Comparison of ENCODE assay signal across 8 cellular contexts in genomic region chr11:125091247-125091876, GRCh38. TPM values are rescaled to one million over a fixed set of nuclear protein-coding genes. Genes with fewer than 3 reads are reported as not detected.
DNase-seq lines count a peak whose midpoint lies in the region; ATAC-seq, FAIRE-seq and TF ChIP-seq lines count a peak whose summit lies in the region.

No MANE protein-coding gene starts in this region.

- peak; percentile 63 for ATAC-seq in HG03159 (IDR thresholded peaks at IDR 0.05; ENCODE audit: unreplicated experiment)
- ATAC-seq in GM18867 (IDR thresholded peaks at IDR 0.05; ENCODE audit: unreplicated experiment) = no peak
- no peak for ATAC-seq in HG03469 (IDR thresholded peaks at IDR 0.05; ENCODE audit: unreplicated experiment)

- DNase-seq in DMS114 treated with DMSO at 0.1 percent for 48 hours (lab: John Stamatoyannopoulos, UW; ENCODE audit: unreplicated experiment) = peak; percentile 32
- DNase-seq in OCI-M1 (lab: John Stamatoyannopoulos, UW) = peak; percentile 85
- DNase-seq in dermis blood vessel endothelial cell = peak; percentile 81
- peak; percentile 55 for DNase-seq in urothelium cell line (ENCODE audit: low spot score)

- no peaks in the 10 kb centered on the region for H3K9me3 ChIP-seq in liver (ENCODE audit: control insufficient read depth in 4 of 4, low read length in 3 of 4)

- peaks cover 0 to 2% (median 0%) of the 10 kb centered on the region in 4 donors for H3K4me1 ChIP-seq in liver (ENCODE audit: control insufficient read depth in 4 of 4, insufficient read depth in 4 of 4, low read length in 3 of 4)

- no peaks in the 10 kb centered on the region for H3K27me3 ChIP-seq in liver (ENCODE audit: control insufficient read depth in 4 of 4, insufficient read depth in 4 of 4, low read length in 3 of 4)

- H3K27ac ChIP-seq in liver (ENCODE audit: low read depth in 1 of 2, low read length in 2 of 2) = no peak overlapping the region

- FAIRE-seq in urothelium cell line (lab: Jason Lieb, UNC) = no peak

- peak; percentile 95 to 96 for TF ChIP-seq RAD21 in liver (IDR thresholded peaks at IDR 0.05)

- WGBS in liver = 61% methylated on average over 5 of the region's 5 CpGs

- H3K9ac ChIP-seq in liver (ENCODE audit: low read depth in 1 of 2, low read length in 2 of 2) = no peak overlapping the region

- H3K36me3 ChIP-seq in liver (ENCODE audit: control insufficient read depth in 4 of 4, insufficient read depth in 3 of 4, low read depth in 1 of 4, low read length in 3 of 4) = peaks cover 0 to 6% (median 3%) of the 10 kb centered on the region in 4 donors

- peak; percentile 68 for TF ChIP-seq CTCF in liver (IDR thresholded peaks at IDR 0.05; ENCODE audit: low read depth, low read length, missing input control)

- no peak overlapping the region for H3K4me3 ChIP-seq in liver (ENCODE audit: low read depth in 1 of 3, low read length in 3 of 3)

TF ChIP-seq in liver, 16 proteins besides CTCF, POLR2A, EP300 and RAD21:
- TF ChIP-seq NR2F2 (IDR thresholded peaks at IDR 0.05) = no peak
- TF ChIP-seq EGR1 (IDR thresholded peaks at IDR 0.05; ENCODE audit: low read depth in 2 of 2) = no peak
- no peak for TF ChIP-seq YY1 (IDR thresholded peaks at IDR 0.05)
- no peak for TF ChIP-seq FOXA1 (IDR thresholded peaks at IDR 0.05)
- no peak for TF ChIP-seq RXRA (IDR thresholded peaks at IDR 0.05)
- no peak for TF ChIP-seq HNF4G (IDR thresholded peaks at IDR 0.05)
- no peak for TF ChIP-seq GABPA (IDR thresholded peaks at IDR 0.05 in 1 of 2, conservative IDR thresholded peaks at IDR 0.05 in 1 of 2)
- no peak for TF ChIP-seq REST (IDR thresholded peaks at IDR 0.05)
- TF ChIP-seq ATF3 (IDR thresholded peaks at IDR 0.05) = no peak
- TF ChIP-seq ZBTB33 (IDR thresholded peaks at IDR 0.05) = no peak
- no peak for TF ChIP-seq FOXA2 (IDR thresholded peaks at IDR 0.05)
- TF ChIP-seq MAX (IDR thresholded peaks at IDR 0.05) = no peak
- TF ChIP-seq SP1 (IDR thresholded peaks at IDR 0.05) = no peak
- TF ChIP-seq TAF1 (conservative IDR thresholded peaks at IDR 0.05) = no peak
TF ChIP-seq in liver: peak in this region for 0.

RNA-seq across cellular contexts. Expression of gene TMEM218, which starts 20.1 kb away (rescaled TPM):
- 23.1 and 24.2 TPM in 2 replicates for total RNA-seq in dermis blood vessel endothelial cell
- 10 to 100 TPM; 11.1 to 13.4 TPM for total RNA-seq in liver
- 10 to 100 TPM; 14.7 to 16.4 TPM for polyA plus RNA-seq in liver

RNA-seq across cellular contexts. Expression of gene SLC37A2, which starts 28.3 kb away (rescaled TPM):
- total RNA-seq in dermis blood vessel endothelial cell (0.51 and 0.70 TPM in 2 replicates), liver (10 to 100 TPM in 1 of 2 donors, 1 to 10 TPM in 1; 6.7 to 12.3 TPM)
- 1 to 10 TPM in 1 of 2 donors, under 1 TPM in 1; 0.51 to 4.4 TPM for polyA plus RNA-seq in liver

Comparison
In these comparisons a context has a peak if more than half of its experiments do, and no peak if none do; other contexts are left out.
1. DNase-seq: peak in every context shown above with its lines; median percentile 85 in OCI-M1; 81 in dermis blood vessel endothelial cell; 55 in urothelium cell line; 32 in DMS114 treated with DMSO at 0.1 percent for 48 hours.